Comparison of ENCODE assay signal across 19 cellular contexts in the genomic region with DNA sequence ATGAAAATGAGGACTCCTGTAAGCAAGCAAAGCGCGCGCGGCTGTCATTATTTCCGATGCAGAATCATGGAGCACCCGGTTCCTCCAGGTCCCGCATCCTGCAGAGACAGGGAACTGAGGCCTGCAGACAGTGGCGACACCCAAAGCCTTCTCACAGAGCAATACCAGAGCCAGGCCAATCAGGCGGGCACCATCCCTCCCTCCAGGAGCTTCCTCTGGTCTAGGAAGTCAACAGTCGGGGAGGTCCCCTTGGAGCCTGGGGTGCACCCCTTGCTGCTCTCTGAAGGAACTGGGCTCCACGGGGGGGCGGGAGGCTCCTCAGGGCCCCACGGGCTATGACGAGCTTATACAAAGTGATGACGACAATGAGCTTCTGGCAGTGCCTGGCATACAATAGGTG.
"Had no signal": no experiment of that assay in that cellular context is flagged by ENCODE, and none has a peak within 500 bp of the region (broad histone marks: within the 10 kb centered on the region; RNA-seq: fewer than 3 reads in every experiment).

No MANE protein-coding gene starts in this region.

- DNase-seq: activated CD4-positive, alpha-beta memory T cell treated with anti-CD3 and anti-CD28 coated beads for 36 hours; activated CD4-positive, alpha-beta T cell treated with anti-CD3 and anti-CD28 coated beads for 48 hours; activated gamma-delta T cell; activated naive CD8-positive, alpha-beta T cell treated with anti-CD3 and anti-CD28 coated beads, Interleukin-2, amount 50 U/mL, for 24 hours; activated T-cell treated with anti-CD3 and anti-CD28 coated beads for 4 hours; effector CD4-positive, alpha-beta T cell; erythroblast; foreskin keratinocyte; midbrain; occipital lobe; stimulated activated CD4-positive, alpha-beta T cell treated with anti-CD3 and anti-CD28 coated beads, Interleukin-12 subunit alpha, Interleukin-12 subunit beta, amount 100 ng/mL, for 4 hours; stimulated activated naive CD8-positive, alpha-beta T cell treated with anti-CD3 and anti-CD28 coated beads, Interleukin-15, amount 100 ng/mL, for 72 hours; T-helper 9 cell had no signal

- H3K27me3 ChIP-seq: body of pancreas, left lung had no signal

- H3K4me1 ChIP-seq: body of pancreas, foreskin keratinocyte, left lung, tibial artery had no signal

- H3K27ac Mint-ChIP-seq: activated CD4-positive, alpha-beta memory T cell treated with anti-CD3 and anti-CD28 coated beads for 36 hours; activated naive CD8-positive, alpha-beta T cell treated with anti-CD3 and anti-CD28 coated beads, Interleukin-2, amount 50 U/mL, for 24 hours; activated T-helper 1 cell treated with anti-CD3 and anti-CD28 coated beads, Interleukin-12 subunit alpha, Interleukin-12 subunit beta, Interleukin-2, Interleukin-4 antibody, amounts not matched to agents 30 ng/mL and 10 ng/mL and 1 ng/mL, durations not matched to agents 14 hours and 24 hours and 36 hours; stimulated activated effector memory CD8-positive, alpha-beta T cell treated with anti-CD3 and anti-CD28 coated beads, Interleukin-12 subunit alpha, Interleukin-12 subunit beta, amount 100 ng/mL, for 72 hours had no signal

- H3K27me3 Mint-ChIP-seq: activated CD4-positive, alpha-beta memory T cell treated with anti-CD3 and anti-CD28 coated beads for 36 hours; activated naive CD8-positive, alpha-beta T cell treated with anti-CD3 and anti-CD28 coated beads, Interleukin-2, amount 50 U/mL, for 24 hours; stimulated activated naive CD8-positive, alpha-beta T cell treated with anti-CD3 and anti-CD28 coated beads, Interleukin-15, amount 100 ng/mL, for 72 hours had no signal

- H3K4me3 Mint-ChIP-seq: activated CD4-positive, alpha-beta memory T cell treated with anti-CD3 and anti-CD28 coated beads for 36 hours; activated naive CD8-positive, alpha-beta T cell treated with anti-CD3 and anti-CD28 coated beads, Interleukin-2, amount 50 U/mL, for 24 hours; activated T-helper 1 cell treated with anti-CD3 and anti-CD28 coated beads, Interleukin-12 subunit alpha, Interleukin-12 subunit beta, Interleukin-2, Interleukin-4 antibody, amounts not matched to agents 30 ng/mL and 10 ng/mL and 1 ng/mL, durations not matched to agents 14 hours and 24 hours and 36 hours; dendritic cell treated with granulocyte-macrophage colony-stimulating factor and Interleukin-4, amounts not matched to agents 40 ng/mL and 50 ng/mL, for 4 days; stimulated activated effector memory CD8-positive, alpha-beta T cell treated with anti-CD3 and anti-CD28 coated beads, Interleukin-12 subunit alpha, Interleukin-12 subunit beta, amount 100 ng/mL, for 72 hours; stimulated activated naive CD8-positive, alpha-beta T cell treated with anti-CD3 and anti-CD28 coated beads, Interleukin-15, amount 100 ng/mL, for 72 hours had no signal

- H3K4me1 Mint-ChIP-seq: activated naive CD8-positive, alpha-beta T cell treated with anti-CD3 and anti-CD28 coated beads, Interleukin-2, amount 50 U/mL, for 24 hours; stimulated activated effector memory CD8-positive, alpha-beta T cell treated with anti-CD3 and anti-CD28 coated beads, Interleukin-12 subunit alpha, Interleukin-12 subunit beta, amount 100 ng/mL, for 72 hours; stimulated activated naive CD8-positive, alpha-beta T cell treated with anti-CD3 and anti-CD28 coated beads, Interleukin-15, amount 100 ng/mL, for 72 hours had no signal

- H3K4me3 ChIP-seq: body of pancreas, left lung, tibial artery had no signal

- H3K9me3 ChIP-seq: body of pancreas, left lung, tibial artery had no signal

- ATAC-seq: activated naive CD8-positive, alpha-beta T cell treated with anti-CD3 and anti-CD28 coated beads, Interleukin-2, amount 50 U/mL, for 24 hours; body of pancreas; foreskin keratinocyte; stimulated activated effector memory CD8-positive, alpha-beta T cell treated with anti-CD3 and anti-CD28 coated beads, Interleukin-12 subunit alpha, Interleukin-12 subunit beta, amount 100 ng/mL, for 72 hours had no signal

- H3K9me3 Mint-ChIP-seq: activated CD4-positive, alpha-beta memory T cell treated with anti-CD3 and anti-CD28 coated beads for 36 hours; activated naive CD8-positive, alpha-beta T cell treated with anti-CD3 and anti-CD28 coated beads, Interleukin-2, amount 50 U/mL, for 24 hours; activated T-helper 1 cell treated with anti-CD3 and anti-CD28 coated beads, Interleukin-12 subunit alpha, Interleukin-12 subunit beta, Interleukin-2, Interleukin-4 antibody, amounts not matched to agents 30 ng/mL and 10 ng/mL and 1 ng/mL, durations not matched to agents 14 hours and 24 hours and 36 hours; dendritic cell treated with granulocyte-macrophage colony-stimulating factor and Interleukin-4, amounts not matched to agents 40 ng/mL and 50 ng/mL, for 4 days; stimulated activated effector memory CD8-positive, alpha-beta T cell treated with anti-CD3 and anti-CD28 coated beads, Interleukin-12 subunit alpha, Interleukin-12 subunit beta, amount 100 ng/mL, for 72 hours; stimulated activated naive CD8-positive, alpha-beta T cell treated with anti-CD3 and anti-CD28 coated beads, Interleukin-15, amount 100 ng/mL, for 72 hours had no signal

- H3K36me3 Mint-ChIP-seq: activated CD4-positive, alpha-beta memory T cell treated with anti-CD3 and anti-CD28 coated beads for 36 hours; stimulated activated effector memory CD8-positive, alpha-beta T cell treated with anti-CD3 and anti-CD28 coated beads, Interleukin-12 subunit alpha, Interleukin-12 subunit beta, amount 100 ng/mL, for 72 hours had no signal

- H3K27ac ChIP-seq: body of pancreas, foreskin keratinocyte, left lung, tibial artery had no signal

- H3K36me3 ChIP-seq: left lung, tibial artery had no signal
